In genomic region chr3:69005071-69005816, GRCh38 we compare ENCODE assay signal across 17 cellular contexts.
"Had no signal": no experiment of that assay in that cellular context is flagged by ENCODE, and none has a peak within 500 bp of the region (broad histone marks: within the 10 kb centered on the region; RNA-seq: fewer than 3 reads in every experiment).

No MANE protein-coding gene starts in this region.

- DNase-seq: activated CD8-positive, alpha-beta memory T cell treated with anti-CD3 and anti-CD28 coated beads, Interleukin-2, amount 50 U/mL, for 4 hours; activated CD8-positive, alpha-beta T cell treated with anti-CD3 and anti-CD28 coated beads for 36 hours; activated gamma-delta T cell treated with Interleukin-2 at 50 U/mL for 16 hours; activated naive CD8-positive, alpha-beta T cell treated with anti-CD3 and anti-CD28 coated beads, Interleukin-2, amount 10 ng/mL, durations not matched to agents 7 days and 5 days; activated T-cell treated with anti-CD3 and anti-CD28 coated beads, Interleukin-2, amount 50 U/mL, for 72 hours; cerebellar nuclear complex; kidney glomerular epithelial cell; lower lobe of right lung; naive B cell; right cardiac atrium; small intestine; SW 1271; T-helper 9 cell; trophoblast cell had no signal

- H3K27me3 ChIP-seq: neutrophil, SJSA1 had no signal

- H3K4me3 ChIP-seq: lower lobe of right lung, SJSA1 had no signal

- H3K9me3 ChIP-seq: lower lobe of right lung, neutrophil, SJSA1 had no signal

- ATAC-seq: activated CD8-positive, alpha-beta T cell treated with anti-CD3 and anti-CD28 coated beads for 36 hours; activated T-cell treated with anti-CD3 and anti-CD28 coated beads, Interleukin-2, amount 50 U/mL, for 72 hours; lower lobe of right lung; right cardiac atrium; stimulated activated memory B cell treated with anti-CD40 and anti-IgM and Interleukin-4, amounts not matched to agents 10 μg/mL and 1 μg/mL and 100 μg/mL, for 72 hours had no signal

- H3K27ac ChIP-seq: lower lobe of right lung, neutrophil, SJSA1 had no signal

- FAIRE-seq: small intestine had no signal
